13 cellular contexts compared by ENCODE assay signal in genomic region chr2:192148620-192149321, GRCh38. TPM values are rescaled to one million over a fixed set of nuclear protein-coding genes. Genes with fewer than 3 reads are reported as not detected.
DNase-seq lines count a peak whose midpoint lies in the region; ATAC-seq and TF ChIP-seq lines count a peak whose summit lies in the region.
"Had no signal": no experiment of that assay in that cellular context is flagged by ENCODE, and none has a peak within 500 bp of the region (broad histone marks: within the 10 kb centered on the region; RNA-seq: fewer than 3 reads in every experiment).

No MANE protein-coding gene starts in this region.

- TF ChIP-seq CTCF in HFFc6 (IDR thresholded peaks at IDR 0.05) (peak; percentile 25; the same call in 1 of the 2 replicates), chondrocyte (IDR thresholded peaks at IDR 0.05) (peak; percentile 66), right lobe of liver (IDR thresholded peaks at IDR 0.05) (peak in 2 of 4 donors; percentile 8 to 21), tibial artery (IDR thresholded peaks at IDR 0.05) (peak; percentile 27 to 41)

- H3K27me3 ChIP-seq in right lobe of liver (no peaks in the 10 kb centered on the region), tibial artery (no peaks in the 10 kb centered on the region)

- H3K36me3 ChIP-seq in right lobe of liver: no peaks in the 10 kb centered on the region
- H3K36me3 ChIP-seq in tibial artery: no peaks in the 10 kb centered on the region

- H3K36me3 Mint-ChIP-seq in HFFc6 (ENCODE audit: low read depth): no peaks in the 10 kb centered on the region
- H3K36me3 Mint-ChIP-seq in chondrocyte (ENCODE audit: low read depth): no peaks in the 10 kb centered on the region
- H3K36me3 Mint-ChIP-seq: activated naive CD8-positive, alpha-beta T cell treated with anti-CD3 and anti-CD28 coated beads, Interleukin-2, amount 10 ng/mL, durations not matched to agents 7 days and 5 days; memory B cell had no signal

- H3K9me3 ChIP-seq in right lobe of liver (no peaks in the 10 kb centered on the region), tibial artery (no peaks in the 10 kb centered on the region)

- H3K4me1 ChIP-seq in right lobe of liver (peaks cover 0 to 10% (median 0%) of the 10 kb centered on the region in 4 donors), tibial artery (peaks cover 0 to 28% (median 8%) of the 10 kb centered on the region in 4 donors)

- ATAC-seq in right lobe of liver: peak; percentile 71 to 76 (median 75)
- ATAC-seq in GM21447 (IDR thresholded peaks at IDR 0.05; ENCODE audit: unreplicated experiment): no peak

- H3K4me1 Mint-ChIP-seq in HFFc6 (ENCODE audit: low read depth) (peaks cover 49% of the 10 kb centered on the region), chondrocyte (ENCODE audit: low read depth) (peaks cover 73% of the 10 kb centered on the region)
- H3K4me1 Mint-ChIP-seq: activated naive CD8-positive, alpha-beta T cell treated with anti-CD3 and anti-CD28 coated beads, Interleukin-2, amount 10 ng/mL, durations not matched to agents 7 days and 5 days had no signal

- peak overlapping the region; percentile 25; the same call in 1 of the 2 replicates for H3K27ac Mint-ChIP-seq in HFFc6
- peak overlapping the region; percentile 93 for H3K27ac Mint-ChIP-seq in chondrocyte (ENCODE audit: unreplicated experiment)
- H3K27ac Mint-ChIP-seq: activated naive CD8-positive, alpha-beta T cell treated with anti-CD3 and anti-CD28 coated beads, Interleukin-2, amount 10 ng/mL, durations not matched to agents 7 days and 5 days; memory B cell had no signal

- H3K4me3 Mint-ChIP-seq in HFFc6 (no peak overlapping the region; the same call in 1 of the 2 replicates), chondrocyte (ENCODE audit: unreplicated experiment) (peak overlapping the region; percentile 4)
- H3K4me3 Mint-ChIP-seq: activated naive CD8-positive, alpha-beta T cell treated with anti-CD3 and anti-CD28 coated beads, Interleukin-2, amount 10 ng/mL, durations not matched to agents 7 days and 5 days; memory B cell had no signal

- peak; percentile 42 for DNase-seq in HFFc6
- DNase-seq in chondrocyte (ENCODE audit: low spot score): no peak
- no peak for DNase-seq in right lobe of liver
- no peak for DNase-seq in tibial artery
- DNase-seq in NCI-H1436 (lab: John Stamatoyannopoulos, UW): no peak
- DNase-seq in DMS 273 treated with DMSO at 0.1 percent for 48 hours (lab: John Stamatoyannopoulos, UW): no peak
- DNase-seq: activated naive CD8-positive, alpha-beta T cell treated with anti-CD3 and anti-CD28 coated beads, Interleukin-2, amount 10 ng/mL, durations not matched to agents 7 days and 5 days; NCI-H2107; SIG-M5 had no signal

- intact Hi-C loops in right lobe of liver (cut with DNase I) (no loop called here), tibial artery (cut with DNase I; ENCODE audit: low total_unique reads) (no loop called here)

- H3K4me3 ChIP-seq in right lobe of liver (no peak overlapping the region), tibial artery (no peak overlapping the region)

- no peaks in the 10 kb centered on the region for H3K9me3 Mint-ChIP-seq in HFFc6
- H3K9me3 Mint-ChIP-seq in chondrocyte (ENCODE audit: low read depth): peaks cover 3% of the 10 kb centered on the region
- H3K9me3 Mint-ChIP-seq: activated naive CD8-positive, alpha-beta T cell treated with anti-CD3 and anti-CD28 coated beads, Interleukin-2, amount 10 ng/mL, durations not matched to agents 7 days and 5 days; memory B cell had no signal

- no peak for TF ChIP-seq POLR2A in right lobe of liver (IDR thresholded peaks at IDR 0.05)

- no peak overlapping the region for H3K27ac ChIP-seq in right lobe of liver
- peak overlapping the region in 1 of 2 donors; percentile 35 for H3K27ac ChIP-seq in tibial artery

- WGBS in right lobe of liver (ENCODE audit: insufficient coverage, low coverage, low lambda C conversion rate, missing lambda C conversion rate): 62% methylated on average over 5 of the region's 5 CpGs

- H3K27me3 Mint-ChIP-seq in HFFc6 (ENCODE audit: insufficient read depth): no peaks in the 10 kb centered on the region
- no peaks in the 10 kb centered on the region for H3K27me3 Mint-ChIP-seq in chondrocyte (ENCODE audit: low read depth)

RNA-seq across cellular contexts. Expression of gene TMEFF2, which starts 46.0 kb away (rescaled TPM):
- total RNA-seq in HFFc6 (2021; fragmentation: NEBNext Ultra II Directional; extraction: Animal tissue kit (Norgen Biotek cat#: 25700)): under 1 TPM in 3 of 6 experiments, not detected in 3; 0.18 to 0.25 (median 0.22) TPM
- total RNA-seq in chondrocyte (1.4 to 8.6 TPM (median 1.5 TPM) in 3 replicates), right lobe of liver (not detected)
- total RNA-seq: activated naive CD8-positive, alpha-beta T cell treated with anti-CD3 and anti-CD28 coated beads, Interleukin-2, amount 10 ng/mL, durations not matched to agents 7 days and 5 days; epithelial cell of proximal tubule; G401 had no signal
